Comparison of ENCODE assay signal across 13 cellular contexts in the genomic region with DNA sequence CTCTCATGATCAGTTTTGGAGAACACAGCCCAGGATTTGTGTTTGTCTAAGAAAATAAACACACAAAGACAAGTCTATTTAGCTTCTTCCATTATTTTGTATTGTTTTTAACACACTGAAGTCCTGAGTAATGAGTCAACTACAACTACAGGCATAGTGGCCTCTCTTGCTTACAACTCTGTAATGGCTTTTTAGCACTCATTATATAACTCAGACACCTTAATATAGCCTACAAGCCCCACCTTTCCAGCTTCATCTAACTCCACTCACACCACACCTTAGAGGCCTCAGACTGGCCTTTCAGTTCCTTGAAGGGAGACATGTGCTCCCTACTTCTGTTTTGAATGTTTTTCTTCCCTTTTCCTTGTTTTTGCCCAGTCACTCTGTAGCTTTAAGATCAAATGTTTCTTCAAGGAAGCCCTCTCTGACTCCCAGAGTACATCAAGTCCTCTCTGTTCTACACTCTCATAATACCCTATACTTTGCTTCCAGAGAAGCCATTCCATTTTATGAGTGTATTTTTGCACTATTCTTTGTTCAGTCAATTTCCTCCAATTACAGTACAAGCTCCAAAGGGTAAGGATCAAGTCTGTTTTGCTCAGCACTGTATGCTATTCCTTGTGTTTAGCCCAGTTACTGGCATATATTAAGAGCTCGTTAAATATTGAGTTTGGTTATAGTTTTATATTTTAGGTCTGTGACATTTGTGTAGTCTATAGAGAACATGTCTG.
A peak's percentile ranks its signal among the peaks of the same experiment; 100 is the strongest.
DNase-seq lines count a peak whose midpoint lies in the region; ATAC-seq and TF ChIP-seq lines count a peak whose summit lies in the region.
"Had no signal": no experiment of that assay in that cellular context is flagged by ENCODE, and none has a peak within 500 bp of the region (broad histone marks: within the 10 kb centered on the region; RNA-seq: fewer than 3 reads in every experiment).

No MANE protein-coding gene starts in this region.

- DNase-seq in M059J (ENCODE audit: low read depth) (peak; percentile 25), NCI-H1694 treated with DMSO at 0.1 percent for 48 hours (lab: John Stamatoyannopoulos, UW) (no peak)
- DNase-seq in activated CD8-positive, alpha-beta memory T cell treated with anti-CD3 and anti-CD28 coated beads, Interleukin-2, amount 50 U/mL, for 4 hours = no peak
- DNase-seq: activated B cell treated with CpG ODN at 0.5 μM for 24 hours; activated T-cell treated with anti-CD3 and anti-CD28 coated beads for 4 hours; CD4-positive, alpha-beta memory T cell; dermis blood vessel endothelial cell had no signal

- TF ChIP-seq CTCF in nephron (IDR thresholded peaks at IDR 0.05; ENCODE audit: unreplicated experiment in 3 of 3) = no peak

- peak overlapping the region; percentile 33 for H3K27ac Mint-ChIP-seq in dendritic cell treated with granulocyte-macrophage colony-stimulating factor and Interleukin-4, amounts not matched to agents 40 ng/mL and 50 ng/mL, for 4 days
- H3K27ac Mint-ChIP-seq in nephron = peak overlapping the region; percentile 0 to 49 (median 7)
- H3K27ac Mint-ChIP-seq: activated B cell treated with CpG ODN at 0.5 μM for 24 hours; natural killer cell treated with Interleukin-12 subunit alpha and Interleukin-12 subunit beta and Interleukin-15 and Interleukin-18, amount 100 ng/mL, for 72 hours had no signal

- peaks cover 19% of the 10 kb centered on the region for H3K4me1 Mint-ChIP-seq in dendritic cell treated with granulocyte-macrophage colony-stimulating factor and Interleukin-4, amounts not matched to agents 40 ng/mL and 50 ng/mL, for 4 days (ENCODE audit: low read depth)
- no peaks in the 10 kb centered on the region for H3K4me1 Mint-ChIP-seq in nephron
- H3K4me1 Mint-ChIP-seq: activated B cell treated with CpG ODN at 0.5 μM for 24 hours had no signal

- no peaks in the 10 kb centered on the region for H3K9me3 Mint-ChIP-seq in dendritic cell treated with granulocyte-macrophage colony-stimulating factor and Interleukin-4, amounts not matched to agents 40 ng/mL and 50 ng/mL, for 4 days
- H3K9me3 Mint-ChIP-seq in nephron = no peaks in the 10 kb centered on the region
- H3K9me3 Mint-ChIP-seq: activated B cell treated with CpG ODN at 0.5 μM for 24 hours had no signal

- ATAC-seq in GM18519 (IDR thresholded peaks at IDR 0.05; ENCODE audit: low FRiP score, unreplicated experiment) (peak; percentile 46), HG03469 (IDR thresholded peaks at IDR 0.05; ENCODE audit: unreplicated experiment) (no peak)
- ATAC-seq: natural killer cell treated with Interleukin-12 subunit alpha and Interleukin-12 subunit beta and Interleukin-15 and Interleukin-18, amount 100 ng/mL, for 72 hours; SK-N-SH treated with all-trans-retinoic acid at 6 μM for 48 hours had no signal

- no peaks in the 10 kb centered on the region for H3K27me3 Mint-ChIP-seq in dendritic cell treated with granulocyte-macrophage colony-stimulating factor and Interleukin-4, amounts not matched to agents 40 ng/mL and 50 ng/mL, for 4 days
- no peaks in the 10 kb centered on the region for H3K27me3 Mint-ChIP-seq in nephron (ENCODE audit: low read depth)
- H3K27me3 Mint-ChIP-seq: activated B cell treated with CpG ODN at 0.5 μM for 24 hours; CD4-positive, alpha-beta memory T cell; natural killer cell treated with Interleukin-12 subunit alpha and Interleukin-12 subunit beta and Interleukin-15 and Interleukin-18, amount 100 ng/mL, for 72 hours had no signal

- intact Hi-C loops in dendritic cell treated with granulocyte-macrophage colony-stimulating factor and Interleukin-4, amounts not matched to agents 40 ng/mL and 50 ng/mL, for 4 days (cut with micrococcal nuclease) = no loop called here

- no peaks in the 10 kb centered on the region for H3K36me3 Mint-ChIP-seq in dendritic cell treated with granulocyte-macrophage colony-stimulating factor and Interleukin-4, amounts not matched to agents 40 ng/mL and 50 ng/mL, for 4 days (ENCODE audit: low read depth)
- H3K36me3 Mint-ChIP-seq in nephron (ENCODE audit: low read depth) = peaks cover 19% of the 10 kb centered on the region
- H3K36me3 Mint-ChIP-seq: natural killer cell treated with Interleukin-12 subunit alpha and Interleukin-12 subunit beta and Interleukin-15 and Interleukin-18, amount 100 ng/mL, for 72 hours had no signal

- no peak overlapping the region for H3K4me3 Mint-ChIP-seq in dendritic cell treated with granulocyte-macrophage colony-stimulating factor and Interleukin-4, amounts not matched to agents 40 ng/mL and 50 ng/mL, for 4 days
- no peak overlapping the region for H3K4me3 Mint-ChIP-seq in nephron
- H3K4me3 Mint-ChIP-seq: activated B cell treated with CpG ODN at 0.5 μM for 24 hours; CD4-positive, alpha-beta memory T cell; natural killer cell treated with Interleukin-12 subunit alpha and Interleukin-12 subunit beta and Interleukin-15 and Interleukin-18, amount 100 ng/mL, for 72 hours had no signal
